1 cellular context compared by ENCODE assay signal in the genomic region with DNA sequence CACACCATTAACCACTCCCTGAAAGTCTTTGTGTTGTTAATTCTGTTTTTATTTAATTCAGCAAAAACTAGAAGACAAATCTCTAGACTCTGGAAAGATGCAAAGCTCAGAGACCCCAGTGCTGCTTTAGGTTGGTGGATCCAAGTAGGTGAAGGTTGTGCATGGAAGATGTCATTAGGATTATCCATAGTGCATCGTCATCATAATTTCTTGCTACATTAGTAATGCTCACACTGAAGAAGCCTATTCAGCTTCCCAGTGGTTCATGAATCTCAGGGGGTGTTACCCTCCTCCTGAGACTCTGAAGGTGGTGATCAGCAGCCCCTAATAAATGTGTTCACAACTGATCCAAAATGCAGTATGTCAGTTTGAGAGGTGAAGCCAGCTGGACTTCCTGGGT.
TF ChIP-seq lines count a peak whose summit lies in the region.

No MANE protein-coding gene starts in this region.

TF ChIP-seq in GM23338, 12 proteins besides CTCF, POLR2A, EP300 and RAD21 (continued from another document):
- TF ChIP-seq EZH2phosphoT487 (IDR thresholded peaks at IDR 0.05; ENCODE audit: unreplicated experiment) = no peak
- no peak for TF ChIP-seq JUNB (IDR thresholded peaks at IDR 0.05; ENCODE audit: unreplicated experiment)
- TF ChIP-seq ZNF114 (CRISPR knock-in tag; IDR thresholded peaks at IDR 0.05) = no peak
